ENCODE assay signal across 18 cellular contexts in genomic region chr2:42908538-42909200, GRCh38.
DNase-seq lines count a peak whose midpoint lies in the region; ATAC-seq, FAIRE-seq and TF ChIP-seq lines count a peak whose summit lies in the region.
"Had no signal": no experiment of that assay in that cellular context is flagged by ENCODE, and none has a peak within 500 bp of the region (broad histone marks: within the 10 kb centered on the region; RNA-seq: fewer than 3 reads in every experiment).

No MANE protein-coding gene starts in this region.

- 71% methylated on average over 6 of the region's 6 CpGs for WGBS in A549 (ENCODE audit: missing lambda C conversion rate)
- 34 to 47% methylated on average over 3 to 4 of the region's 6 CpGs for WGBS in gastroesophageal sphincter (ENCODE audit: low coverage in 1 of 2), 2 donors

- TF ChIP-seq POLR2A in A549 (IDR thresholded peaks at IDR 0.05; ENCODE audit: low read length), result no peak
- TF ChIP-seq POLR2A in Peyer's patch (IDR thresholded peaks at IDR 0.05), result no peak
- no peak for TF ChIP-seq POLR2A in gastroesophageal sphincter (IDR thresholded peaks at IDR 0.05)

- H3K9me3 ChIP-seq in A549 (no peaks in the 10 kb centered on the region), Peyer's patch (no peaks in the 10 kb centered on the region), gastroesophageal sphincter (no peaks in the 10 kb centered on the region)

- FAIRE-seq in A549 (lab: Jason Lieb, UNC), result no peak
- FAIRE-seq: endothelial cell of umbilical vein, RCC 7860 had no signal

- CTCF ChIA-PET in A549 (lab: Yijun Ruan, JAX) (interaction anchor here (0.7 to 4.0 kb wide), 3 partner anchors 8 to 80 kb away, joined by 4 to 17 read pairs (median 11); no protein-coding TSS in a partner anchor), GM10248 (lab: Yijun Ruan, JAX) (interaction anchor here (0.7 to 1.9 kb wide), 4 partner anchors 10 to 80 kb away, joined by 3 to 6 read pairs (median 4); no protein-coding TSS in a partner anchor)

- ATAC-seq in A549, result no peak
- ATAC-seq in gastroesophageal sphincter, result no peak
- ATAC-seq: foreskin keratinocyte had no signal

- H3K36me3 ChIP-seq in Peyer's patch, result no peaks in the 10 kb centered on the region
- no peaks in the 10 kb centered on the region for H3K36me3 ChIP-seq in gastroesophageal sphincter
- H3K36me3 ChIP-seq in rectal smooth muscle tissue (ENCODE audit: control insufficient read depth, insufficient read depth, low read length), result no peaks in the 10 kb centered on the region

- peaks cover 15% of the 10 kb centered on the region for H3K4me1 ChIP-seq in A549
- H3K4me1 ChIP-seq in Peyer's patch, result peaks cover 0 to 33% (median 6%) of the 10 kb centered on the region in 4 donors
- peaks cover 14 to 75% (median 40%) of the 10 kb centered on the region in 3 donors for H3K4me1 ChIP-seq in gastroesophageal sphincter
- peaks cover 40% of the 10 kb centered on the region for H3K4me1 ChIP-seq in rectal smooth muscle tissue (ENCODE audit: control insufficient read depth, insufficient read depth, low read length)

- DNase-seq in A549 (ENCODE audit: low read depth in 1 of 2, low spot score in 1 of 2), result no peak
- no peak for DNase-seq in Peyer's patch
- no peak for DNase-seq in SW 1271 (lab: John Stamatoyannopoulos, UW)
- no peak for DNase-seq in GM10248 (ENCODE audit: extremely low spot score)
- DNase-seq in mucosa of gallbladder (ENCODE audit: low spot score), result no peak
- DNase-seq in NCI-H1930 (lab: John Stamatoyannopoulos, UW), result no peak
- DNase-seq: activated CD4-positive, alpha-beta T cell treated with anti-CD3 and anti-CD28 coated beads for 48 hours; activated gamma-delta T cell treated with Interleukin-2 at 50 U/mL for 16 hours; DMS79 treated with DMSO at 0.1 percent for 48 hours; foreskin keratinocyte; H9; naive B cell; NCI-H1436; trophoblast cell had no signal

- POLR2A ChIA-PET in A549 (lab: Yijun Ruan, JAX), result no interaction called here
- POLR2A ChIA-PET in GM10248 (lab: Yijun Ruan, JAX), result no interaction called here

- H3K27ac ChIP-seq in A549 (no peak overlapping the region), Peyer's patch (peak overlapping the region; percentile 52 to 80 (median 66)), gastroesophageal sphincter (peak overlapping the region; percentile 78 to 90 (median 86)), rectal smooth muscle tissue (ENCODE audit: low read depth, low read length) (peak overlapping the region; percentile 17)
- H3K27ac ChIP-seq: foreskin keratinocyte had no signal

- H3K4me2 ChIP-seq in A549, result no peak overlapping the region

- no peak for TF ChIP-seq CTCF in A549 (IDR thresholded peaks at IDR 0.05)
- no peak for TF ChIP-seq CTCF in Peyer's patch (IDR thresholded peaks at IDR 0.05)
- no peak for TF ChIP-seq CTCF in gastroesophageal sphincter (IDR thresholded peaks at IDR 0.05)
- no peak for TF ChIP-seq CTCF in GM10248 (IDR thresholded peaks at IDR 0.05; ENCODE audit: control extremely low read depth, extremely low read depth, low read depth, missing control alignments)

- H3K27me3 ChIP-seq in Peyer's patch (no peaks in the 10 kb centered on the region), gastroesophageal sphincter (no peaks in the 10 kb centered on the region), rectal smooth muscle tissue (ENCODE audit: control insufficient read depth, insufficient read depth, low read length) (no peaks in the 10 kb centered on the region)
- H3K27me3 ChIP-seq: foreskin keratinocyte had no signal

- H3K4me3 ChIP-seq in A549, result no peak overlapping the region
- H3K4me3 ChIP-seq in Peyer's patch, result no peak overlapping the region
- no peak overlapping the region for H3K4me3 ChIP-seq in gastroesophageal sphincter
- H3K4me3 ChIP-seq in rectal smooth muscle tissue (ENCODE audit: low read length), result no peak overlapping the region

- H3K9ac ChIP-seq in rectal smooth muscle tissue (ENCODE audit: low read length), result no peak overlapping the region

- TF ChIP-seq RAD21 in A549 (conservative IDR thresholded peaks at IDR 0.05 in 1 of 2, IDR thresholded peaks at IDR 0.05 in 1 of 2), result no peak

- TF ChIP-seq EP300 in A549 (IDR thresholded peaks at IDR 0.05), result no peak
- no peak for TF ChIP-seq EP300 in gastroesophageal sphincter (IDR thresholded peaks at IDR 0.05)

TF ChIP-seq in A549, 52 proteins besides CTCF, POLR2A, EP300 and RAD21:
- TF ChIP-seq KDM1A (IDR thresholded peaks at IDR 0.05; ENCODE audit: low read depth), result no peak
- TF ChIP-seq E2F6 (IDR thresholded peaks at IDR 0.05; ENCODE audit: borderline replicate concordance, low read depth), result no peak
- TF ChIP-seq RNF2 (IDR thresholded peaks at IDR 0.05; ENCODE audit: borderline replicate concordance, low read depth), result no peak
- TF ChIP-seq GATA3 (IDR thresholded peaks at IDR 0.05; ENCODE audit: borderline replicate concordance), result no peak
- TF ChIP-seq ZSCAN20 (CRISPR knock-in tag; IDR thresholded peaks at IDR 0.05), result no peak
- peak; percentile 6 for TF ChIP-seq MAFK (IDR thresholded peaks at IDR 0.05; ENCODE audit: partially characterized antibody)
- no peak for TF ChIP-seq ELK1 (IDR thresholded peaks at IDR 0.05; ENCODE audit: low read depth, low read length)
- TF ChIP-seq TP53 (CRISPR knock-in tag; IDR thresholded peaks at IDR 0.05), result no peak

Comparison
In these comparisons a context has a peak if more than half of its experiments do, and no peak if none do; other contexts are left out.
1. H3K27ac ChIP-seq: peak in Peyer's patch (4 of 4), gastroesophageal sphincter (4 of 4) and rectal smooth muscle tissue (single experiment); none in A549 (0 of 2).